27 cellular contexts compared by ENCODE assay signal in genomic region chr2:99086385-99086784, GRCh38. TPM values are rescaled to one million over a fixed set of nuclear protein-coding genes. Genes with fewer than 3 reads are reported as not detected.
"Had no signal": no experiment of that assay in that cellular context is flagged by ENCODE, and none has a peak within 500 bp of the region (broad histone marks: within the 10 kb centered on the region; RNA-seq: fewer than 3 reads in every experiment).

No MANE protein-coding gene starts in this region.

- ATAC-seq: stimulated activated effector memory CD8-positive, alpha-beta T cell treated with anti-CD3 and anti-CD28 coated beads, Interleukin-12 subunit alpha, Interleukin-12 subunit beta, amount 100 ng/mL, for 72 hours; stimulated activated memory B cell treated with anti-CD40 and anti-IgM and Interleukin-4, amounts not matched to agents 10 μg/mL and 1 μg/mL and 100 μg/mL, for 72 hours; stimulated activated naive B cell treated with anti-CD40 and anti-IgM and Interleukin-4, amounts not matched to agents 10 μg/mL and 1 μg/mL and 100 μg/mL, for 72 hours; stimulated activated naive CD8-positive, alpha-beta T cell treated with anti-CD3 and anti-CD28 coated beads, Interleukin-15, amount 100 ng/mL, for 72 hours; stimulated activated naive CD8-positive, alpha-beta T cell treated with anti-CD3 and anti-CD28 coated beads, Interleukin-15, Interleukin-2, amounts not matched to agents 100 U/mL and 50 U/mL, for 24 hours; upper lobe of right lung had no signal

- H3K9me3 ChIP-seq: suprapubic skin, testis, thoracic aorta, thyroid gland, tibial artery, tibial nerve, transverse colon, upper lobe of left lung, upper lobe of right lung, uterus, vagina had no signal

- H3K27me3 ChIP-seq: suprapubic skin, testis, thyroid gland, upper lobe of left lung, uterus, vagina had no signal

- FAIRE-seq: urothelium cell line had no signal

- H3K4me1 ChIP-seq: stomach, suprapubic skin, testis, thyroid gland, tibial artery, tibial nerve, transverse colon, upper lobe of left lung, upper lobe of right lung, uterus, vagina had no signal

- DNase-seq: stimulated activated CD4-positive, alpha-beta T cell treated with anti-CD3 and anti-CD28 coated beads, Interleukin-2, amount 100 ng/mL, for 48 hours; stimulated activated CD4-positive, alpha-beta T cell treated with anti-CD3 and anti-CD28 coated beads, Interleukin-4, amount 100 ng/mL, for 1 hour; stimulated activated CD4-positive, alpha-beta T cell treated with anti-CD3 and anti-CD28 coated beads, Interleukin-4, amount 100 ng/mL, for 24 hours; stimulated activated CD4-positive, alpha-beta T cell treated with anti-CD3 and anti-CD28 coated beads, Interleukin-4, amount 100 ng/mL, for 4 hours; stimulated activated CD8-positive, alpha-beta memory T cell treated with anti-CD3 and anti-CD28 coated beads, Interleukin-4, amount 100 ng/mL, for 48 hours; stimulated activated naive B cell treated with anti-CD40 and anti-IgM and Interleukin-4, amounts not matched to agents 10 μg/mL and 1 μg/mL and 100 μg/mL, for 72 hours; stimulated activated naive CD4-positive, alpha-beta T cell; stimulated activated naive CD4-positive, alpha-beta T cell treated with Interleukin-2 at 50 U/mL for 16 hours; stimulated activated naive CD8-positive, alpha-beta T cell treated with anti-CD3 and anti-CD28 coated beads, Interleukin-15, amount 100 ng/mL, for 72 hours; stimulated activated naive CD8-positive, alpha-beta T cell treated with anti-CD3 and anti-CD28 coated beads, Interleukin-15, Interleukin-2, amounts not matched to agents 100 U/mL and 50 U/mL, for 24 hours; stomach; substantia nigra; testis; thyroid gland; tibial artery; transverse colon; trophoblast cell; upper lobe of left lung; upper lobe of right lung; uterus had no signal

- H3K27ac ChIP-seq: stomach, suprapubic skin, testis, thoracic aorta, thyroid gland, tibial artery, tibial nerve, transverse colon, upper lobe of left lung, upper lobe of right lung, uterus, vagina had no signal

- H3K4me3 ChIP-seq: stomach, suprapubic skin, testis, thoracic aorta, thyroid gland, tibial artery, tibial nerve, transverse colon, upper lobe of left lung, upper lobe of right lung, uterus, vagina had no signal

- H3K36me3 ChIP-seq: stomach, suprapubic skin, thoracic aorta, thyroid gland, tibial artery, tibial nerve, transverse colon, upper lobe of left lung, upper lobe of right lung, uterus, vagina had no signal

RNA-seq across cellular contexts. Expression of gene C2orf15, which starts 55.1 kb away (rescaled TPM):
- total RNA-seq: vagina had no signal
